8 cellular contexts compared by ENCODE assay signal in genomic region chr3:37993811-37994638, GRCh38. TPM values are rescaled to one million over a fixed set of nuclear protein-coding genes. Genes with fewer than 3 reads are reported as not detected.
A peak's percentile ranks its signal among the peaks of the same experiment; 100 is the strongest.
DNase-seq lines count a peak whose midpoint lies in the region; ATAC-seq and TF ChIP-seq lines count a peak whose summit lies in the region.

No MANE protein-coding gene starts in this region.

- intact Hi-C loops in sciatic nerve (cut with DNase I): no loop called here

- no peaks in the 10 kb centered on the region for H3K27me3 ChIP-seq in SU-DHL-6 (ENCODE audit: low read length)

- no peaks in the 10 kb centered on the region for H3K79me2 ChIP-seq in SU-DHL-6 (ENCODE audit: insufficient read depth, low read length)

- CTCF ChIA-PET in AG04449 (lab: Yijun Ruan, JAX): interaction anchor here (1.0 kb wide), 1 partner anchor 137 kb away, joined by 3 read pairs; no protein-coding TSS in a partner anchor

- peak overlapping the region; percentile 80 for H2AFZ ChIP-seq in SU-DHL-6 (ENCODE audit: low read depth, low read length, severe bottlenecking)

- no peaks in the 10 kb centered on the region for H3K9me2 ChIP-seq in SU-DHL-6 (replicated peaks; ENCODE audit: insufficient read depth, low read length)

- H3K9me3 ChIP-seq in SU-DHL-6 (ENCODE audit: insufficient read depth, low read length): no peaks in the 10 kb centered on the region

- TF ChIP-seq CTCF in AG04449 (IDR thresholded peaks at IDR 0.05; ENCODE audit: insufficient read depth, low read length, missing control alignments) (no peak), SU-DHL-6 (IDR thresholded peaks at IDR 0.05; ENCODE audit: insufficient read depth, low read length, poor library complexity, severe bottlenecking) (no peak)

- no peaks in the 10 kb centered on the region for H3F3A ChIP-seq in SU-DHL-6 (ENCODE audit: insufficient read depth)

- POLR2A ChIA-PET in AG04449 (lab: Yijun Ruan, JAX): no interaction called here

- peak overlapping the region; percentile 72 for H3K4me3 ChIP-seq in AG04449 (ENCODE audit: low read depth, low read length)
- peak overlapping the region; percentile 48 for H3K4me3 ChIP-seq in SU-DHL-6 (ENCODE audit: insufficient read depth, low read length, poor library complexity, severe bottlenecking)

- no peaks in the 10 kb centered on the region for H3K36me3 ChIP-seq in SU-DHL-6 (ENCODE audit: low read length)

- H3K9ac ChIP-seq in SU-DHL-6 (ENCODE audit: low read length): peak overlapping the region; percentile 59

- H3K4me2 ChIP-seq in SU-DHL-6 (ENCODE audit: low read depth, low read length, poor library complexity, severe bottlenecking): peak overlapping the region; percentile 60

- H4K20me1 ChIP-seq in SU-DHL-6 (ENCODE audit: low read depth, low read length): no peaks in the 10 kb centered on the region

- no peak overlapping the region for H3K27ac ChIP-seq in SU-DHL-6 (ENCODE audit: low read depth, low read length)

- DNase-seq in AG04449 (ENCODE audit: low read depth, low spot score): no peak
- peak in 48 of 56 donors; percentile 8 to 75 (median 52) for DNase-seq in amygdala (lab: John Stamatoyannopoulos, UW)
- DNase-seq in hepatic stellate cell (ENCODE audit: low spot score): peak; percentile 80
- peak; percentile 92 for DNase-seq in sciatic nerve (ENCODE audit: low spot score)
- no peak for DNase-seq in NCI-H2107 (lab: John Stamatoyannopoulos, UW)

- peak; percentile 59 for ATAC-seq in GM19023 (IDR thresholded peaks at IDR 0.05; ENCODE audit: unreplicated experiment)
- peak; percentile 60 for ATAC-seq in HG03196 (IDR thresholded peaks at IDR 0.05; ENCODE audit: unreplicated experiment)
- peak; percentile 78 for ATAC-seq in sciatic nerve

RNA-seq across cellular contexts. Expression of gene VILL, which starts 3.4 kb away (rescaled TPM):
- 9.9 TPM for total RNA-seq in sciatic nerve

RNA-seq across cellular contexts. Expression of gene PLCD1, which starts 35.4 kb away (rescaled TPM):
- total RNA-seq in sciatic nerve: 40.7 TPM

RNA-seq across cellular contexts. Expression of gene DLEC1, which starts 45.0 kb away (rescaled TPM):
- total RNA-seq in sciatic nerve: 4.8 TPM

Comparison
In these comparisons a context has a peak if more than half of its experiments do, and no peak if none do; other contexts are left out.
1. DNase-seq: peak in amygdala (48 of 56), hepatic stellate cell (single experiment) and sciatic nerve (single experiment); none in AG04449 (single experiment) and NCI-H2107 (single experiment).
2. Peak in every context shown above with its lines, with median percentiles within 50 percentile points of each other: ATAC-seq.